ENCODE assay signal across 19 cellular contexts in genomic region chr7:28169166-28169713, GRCh38. TPM values are rescaled to one million over a fixed set of nuclear protein-coding genes. Genes with fewer than 3 reads are reported as not detected.
DNase-seq lines count a peak whose midpoint lies in the region; ATAC-seq and TF ChIP-seq lines count a peak whose summit lies in the region.
"Had no signal": no experiment of that assay in that cellular context is flagged by ENCODE, and none has a peak within 500 bp of the region (broad histone marks: within the 10 kb centered on the region; RNA-seq: fewer than 3 reads in every experiment).

No MANE protein-coding gene starts in this region.

- intact Hi-C loops in CD8-positive, alpha-beta T cell (cut with DNase I, micrococcal nuclease): no loop called here

- H3K79me2 ChIP-seq in ACC112 (ENCODE audit: control insufficient read depth, insufficient read depth, low read length, unreplicated experiment): peaks cover 52% of the 10 kb centered on the region

- H3K4me1 ChIP-seq in ACC112 (ENCODE audit: control insufficient read depth, insufficient read depth, low read length, unreplicated experiment) (peaks cover 35% of the 10 kb centered on the region), endodermal cell (ENCODE audit: control insufficient read depth, insufficient read depth, low read length) (peaks cover 17% of the 10 kb centered on the region)
- no peaks in the 10 kb centered on the region for H3K4me1 ChIP-seq in CD8-positive, alpha-beta T cell (ENCODE audit: insufficient read depth, low read length)
- H3K4me1 ChIP-seq: uterus had no signal

- H3K9me3 ChIP-seq in CD8-positive, alpha-beta T cell (ENCODE audit: low read length): no peaks in the 10 kb centered on the region
- no peaks in the 10 kb centered on the region for H3K9me3 ChIP-seq in endodermal cell (ENCODE audit: control insufficient read depth, low read length)
- H3K9me3 ChIP-seq: esophagus muscularis mucosa, uterus had no signal

- WGBS in endodermal cell (ENCODE audit: insufficient coverage in 1 of 2, insufficient read length in 1 of 2), 2 experiments: 71 to 76% methylated on average over 2 to 3 of the region's 3 CpGs

- no peak overlapping the region for H2AFZ ChIP-seq in ACC112 (ENCODE audit: low read length, unreplicated experiment)

- H3K27me3 ChIP-seq in ACC112 (ENCODE audit: insufficient read depth, low read length) (no peaks in the 10 kb centered on the region), endodermal cell (ENCODE audit: control insufficient read depth, insufficient read depth, low read length, poor library complexity, severe bottlenecking) (no peaks in the 10 kb centered on the region)
- no peaks in the 10 kb centered on the region for H3K27me3 ChIP-seq in CD8-positive, alpha-beta T cell (ENCODE audit: insufficient read depth, low read length)
- H3K27me3 ChIP-seq: cardiac muscle cell, esophagus muscularis mucosa, uterus had no signal

- H3K4me3 Mint-ChIP-seq in memory B cell: no peak overlapping the region
- H3K4me3 Mint-ChIP-seq in CD8-positive, alpha-beta T cell: no peak overlapping the region
- no peak overlapping the region for H3K4me3 Mint-ChIP-seq in endodermal cell
- H3K4me3 Mint-ChIP-seq: activated CD8-positive, alpha-beta T cell treated with anti-CD3 and anti-CD28 coated beads, Interleukin-2, amount 10 ng/mL, durations not matched to agents 7 days and 5 days had no signal

- H3K36me3 ChIP-seq in ACC112 (ENCODE audit: insufficient read depth, low read length): no peaks in the 10 kb centered on the region
- H3K36me3 ChIP-seq in CD8-positive, alpha-beta T cell (ENCODE audit: insufficient read depth, low read length): no peaks in the 10 kb centered on the region
- no peaks in the 10 kb centered on the region for H3K36me3 ChIP-seq in endodermal cell (ENCODE audit: control insufficient read depth, insufficient read depth, low read length)
- H3K36me3 ChIP-seq: cardiac muscle cell, esophagus muscularis mucosa, uterus had no signal

- H3K27me3 Mint-ChIP-seq in memory B cell (no peaks in the 10 kb centered on the region), endodermal cell (ENCODE audit: insufficient read depth) (no peaks in the 10 kb centered on the region)
- no peaks in the 10 kb centered on the region for H3K27me3 Mint-ChIP-seq in CD8-positive, alpha-beta T cell (ENCODE audit: low read depth)
- H3K27me3 Mint-ChIP-seq: activated naive CD8-positive, alpha-beta T cell treated with anti-CD3 and anti-CD28 coated beads, Interleukin-2, amount 50 U/mL, for 24 hours had no signal

- DNase-seq in HCEC 1CT (peak; percentile 41), SW480 (ENCODE audit: low spot score) (peak; percentile 32), memory B cell (ENCODE audit: low spot score in 2 of 2) (no peak), endodermal cell (no peak), putamen (ENCODE audit: low spot score) (no peak), amniotic stem cell (lab: John Stamatoyannopoulos, UW) (no peak)
- DNase-seq in CD8-positive, alpha-beta T cell: no peak
- DNase-seq: activated CD8-positive, alpha-beta T cell treated with anti-CD3 and anti-CD28 coated beads, Interleukin-2, amount 10 ng/mL, durations not matched to agents 7 days and 5 days; activated naive CD8-positive, alpha-beta T cell treated with anti-CD3 and anti-CD28 coated beads, Interleukin-2, amount 50 U/mL, for 24 hours; activated T-cell treated with anti-CD3 and anti-CD28 coated beads, Interleukin-2, amount 50 U/mL, for 72 hours; Calu3; GF-D8; NCI-H1092 treated with DMSO at 0.1 percent for 48 hours; RPMI8226; uterus had no signal

- peaks cover 6% of the 10 kb centered on the region for H3K36me3 Mint-ChIP-seq in memory B cell
- H3K36me3 Mint-ChIP-seq in CD8-positive, alpha-beta T cell: no peaks in the 10 kb centered on the region
- peaks cover 8% of the 10 kb centered on the region for H3K36me3 Mint-ChIP-seq in endodermal cell (ENCODE audit: low read depth)

- POLR2A ChIA-PET in CD8-positive, alpha-beta T cell (lab: Charles Lee): no interaction called here

- H3K9ac ChIP-seq in endodermal cell (ENCODE audit: extremely low read depth, low read length, poor library complexity, severe bottlenecking): no peak overlapping the region

- H3K27ac Mint-ChIP-seq in memory B cell (peak overlapping the region; percentile 88), endodermal cell (no peak overlapping the region)
- no peak overlapping the region for H3K27ac Mint-ChIP-seq in CD8-positive, alpha-beta T cell
- H3K27ac Mint-ChIP-seq: activated CD8-positive, alpha-beta T cell treated with anti-CD3 and anti-CD28 coated beads, Interleukin-2, amount 10 ng/mL, durations not matched to agents 7 days and 5 days; activated naive CD8-positive, alpha-beta T cell treated with anti-CD3 and anti-CD28 coated beads, Interleukin-2, amount 50 U/mL, for 24 hours; activated T-cell treated with anti-CD3 and anti-CD28 coated beads, Interleukin-2, amount 50 U/mL, for 72 hours had no signal

- CTCF ChIA-PET in CD8-positive, alpha-beta T cell (lab: Charles Lee): no interaction called here

- H3K9me3 Mint-ChIP-seq in memory B cell: no peaks in the 10 kb centered on the region
- no peaks in the 10 kb centered on the region for H3K9me3 Mint-ChIP-seq in CD8-positive, alpha-beta T cell
- no peaks in the 10 kb centered on the region for H3K9me3 Mint-ChIP-seq in endodermal cell
- H3K9me3 Mint-ChIP-seq: activated naive CD8-positive, alpha-beta T cell treated with anti-CD3 and anti-CD28 coated beads, Interleukin-2, amount 50 U/mL, for 24 hours; activated T-cell treated with anti-CD3 and anti-CD28 coated beads, Interleukin-2, amount 50 U/mL, for 72 hours had no signal

- peak; percentile 8 for ATAC-seq in memory B cell (ENCODE audit: low read depth)
- ATAC-seq in CD8-positive, alpha-beta T cell: no peak
- ATAC-seq: activated CD8-positive, alpha-beta T cell treated with anti-CD3 and anti-CD28 coated beads, Interleukin-2, amount 10 ng/mL, durations not matched to agents 7 days and 5 days had no signal

- TF ChIP-seq CTCF in CD8-positive, alpha-beta T cell (IDR thresholded peaks at IDR 0.05): no peak
- no peak for TF ChIP-seq CTCF in endodermal cell (conservative IDR thresholded peaks at IDR 0.05)

- H3K4me3 ChIP-seq in ACC112 (ENCODE audit: low read depth, low read length) (no peak overlapping the region), endodermal cell (ENCODE audit: low read length) (no peak overlapping the region)
- no peak overlapping the region for H3K4me3 ChIP-seq in CD8-positive, alpha-beta T cell (ENCODE audit: low read depth, low read length)
- H3K4me3 ChIP-seq: cardiac muscle cell, esophagus muscularis mucosa, uterus had no signal

- peak overlapping the region; percentile 13; the same call in 1 of the 2 replicates for H3K27ac ChIP-seq in ACC112 (ENCODE audit: low read depth, low read length)
- no peak overlapping the region for H3K27ac ChIP-seq in CD8-positive, alpha-beta T cell (ENCODE audit: low read depth, low read length)
- no peak overlapping the region for H3K27ac ChIP-seq in endodermal cell (ENCODE audit: low read depth, low read length)
- H3K27ac ChIP-seq: cardiac muscle cell, esophagus muscularis mucosa, HL-60 had no signal

- H3K4me1 Mint-ChIP-seq in memory B cell (peaks cover 44% of the 10 kb centered on the region), endodermal cell (peaks cover 53% of the 10 kb centered on the region)
- H3K4me1 Mint-ChIP-seq in CD8-positive, alpha-beta T cell (ENCODE audit: low read depth): peaks cover 4% of the 10 kb centered on the region

RNA-seq across cellular contexts. Expression of gene JAZF1, which starts 11.4 kb away (rescaled TPM):
- 1 to 10 TPM; 6.0 to 6.1 TPM for total RNA-seq in CD8-positive, alpha-beta T cell
- 10 to 100 TPM; 18.3 to 33.6 TPM for total RNA-seq in endodermal cell
- polyA plus RNA-seq in endodermal cell (2013, experiment 1 of 2): 12.5 TPM
- 11.2 TPM for polyA plus RNA-seq in endodermal cell (2013, experiment 2 of 2)

Comparison
In these comparisons a context has a peak if more than half of its experiments do, and no peak if none do; other contexts are left out.
1. DNase-seq: peak in HCEC 1CT (single experiment) and SW480 (single experiment); none in memory B cell (0 of 2), CD8-positive, alpha-beta T cell (0 of 7), endodermal cell (single experiment), putamen (single experiment) and amniotic stem cell (single experiment).